Comparison of ENCODE assay signal across 17 cellular contexts in the genomic region with DNA sequence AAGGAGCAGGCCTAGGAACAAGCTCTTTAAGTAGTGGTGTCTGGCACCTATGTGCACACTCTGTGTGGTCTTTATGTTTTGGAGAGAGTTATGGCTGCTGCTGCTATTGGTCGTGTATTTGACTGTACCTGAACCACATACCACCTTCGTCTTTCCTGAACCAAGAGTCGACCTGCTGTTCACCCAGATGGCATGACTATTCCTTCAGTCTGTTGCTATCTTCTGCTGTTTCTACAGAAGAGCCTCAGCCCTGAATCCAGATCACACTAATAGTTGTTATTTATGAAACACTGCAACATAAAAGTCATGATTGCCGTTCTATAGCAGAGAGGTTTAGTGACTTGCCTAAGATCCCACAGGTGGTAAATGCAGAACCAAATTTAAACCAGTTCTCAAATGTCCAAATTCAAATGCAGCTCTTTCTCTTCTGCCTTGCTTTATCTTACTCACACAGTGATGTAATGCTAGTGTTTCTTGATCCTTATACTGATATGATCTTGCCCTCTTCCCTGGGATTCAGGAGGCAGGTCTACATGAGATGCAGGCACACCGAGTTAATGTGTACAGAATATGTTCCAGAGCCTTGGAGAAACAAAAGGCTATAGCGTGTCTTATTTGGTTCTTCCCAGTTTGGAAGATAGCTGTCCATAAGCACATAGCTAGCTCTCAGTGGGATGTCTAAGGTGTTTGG.
A peak's percentile ranks its signal among the peaks of the same experiment; 100 is the strongest.
DNase-seq lines count a peak whose midpoint lies in the region; TF ChIP-seq lines count a peak whose summit lies in the region.
"Had no signal": no experiment of that assay in that cellular context is flagged by ENCODE, and none has a peak within 500 bp of the region (broad histone marks: within the 10 kb centered on the region; RNA-seq: fewer than 3 reads in every experiment).

No MANE protein-coding gene starts in this region.

- H3K27ac ChIP-seq in AG04450 (ENCODE audit: low read depth, low read length) (peak overlapping the region; percentile 54), HEK293 (ENCODE audit: extremely low read depth, low read depth, low read length) (peak overlapping the region; percentile 42), mucosa of rectum (ENCODE audit: low read depth in 2 of 2, low read length in 2 of 2) (peak overlapping the region; percentile 39 to 89)
- H3K27ac ChIP-seq: adrenal gland, neutrophil had no signal

- H3K9me3 ChIP-seq in AG04450 (ENCODE audit: control insufficient read depth, insufficient read depth, low read length) (no peaks in the 10 kb centered on the region), HEK293 (ENCODE audit: control insufficient read depth, insufficient read depth, low read depth, low read length) (no peaks in the 10 kb centered on the region), mucosa of rectum (ENCODE audit: control insufficient read depth in 2 of 2, low read length in 2 of 2) (no peaks in the 10 kb centered on the region)
- H3K9me3 ChIP-seq: adrenal gland, neutrophil had no signal

- CTCF ChIA-PET in AG04450 (lab: Charles Lee) (no interaction called here), HEK293 (lab: Yijun Ruan, JAX) (interaction anchor here (0.6 to 0.8 kb wide), 2 partner anchors 31 to 622 kb away, joined by 3 to 4 read pairs; no protein-coding TSS in a partner anchor)

- H3K27me3 ChIP-seq in AG04450 (ENCODE audit: control insufficient read depth, insufficient read depth, low read length) (no peaks in the 10 kb centered on the region), mucosa of rectum (ENCODE audit: control insufficient read depth in 2 of 2, insufficient read depth in 2 of 2, low read length in 2 of 2) (no peaks in the 10 kb centered on the region)
- H3K27me3 ChIP-seq: adrenal gland, neutrophil had no signal

- H3K4me3 ChIP-seq in AG04450 (ENCODE audit: low read depth, low read length) (no peak overlapping the region), HEK293 (ENCODE audit: low read depth, low read length) (no peak overlapping the region), mucosa of rectum (ENCODE audit: low read length in 2 of 2) (peak overlapping the region in 1 of 2 donors; percentile 2)
- H3K4me3 ChIP-seq: adrenal gland had no signal

- H3K36me3 ChIP-seq in HEK293 (ENCODE audit: control insufficient read depth in 2 of 2, insufficient read depth in 1 of 2, low read length in 2 of 2): no peaks in the 10 kb centered on the region
- no peaks in the 10 kb centered on the region for H3K36me3 ChIP-seq in mucosa of rectum (ENCODE audit: control insufficient read depth in 2 of 2, insufficient read depth in 2 of 2, low read length in 2 of 2)
- H3K36me3 ChIP-seq: adrenal gland, neutrophil had no signal

- DNase-seq in AG04450 (ENCODE audit: low read depth, low spot score) (no peak), cerebellar cortex (ENCODE audit: low spot score) (peak; percentile 62), NCI-H1092 (lab: John Stamatoyannopoulos, UW) (no peak), NAMALWA (ENCODE audit: low spot score) (no peak), Ammon's horn (ENCODE audit: low spot score) (no peak), glomerular visceral epithelial cell (ENCODE audit: extremely low spot score) (no peak)
- DNase-seq: activated CD4-positive, alpha-beta T cell treated with anti-CD3 and anti-CD28 coated beads for 48 hours; activated effector memory CD4-positive, alpha-beta T cell treated with anti-CD3 and anti-CD28 coated beads, Interleukin-2, amount 50 U/mL, for 16 hours; CD8-positive, alpha-beta T cell; kidney glomerular epithelial cell; NCI-H146; NCI-H2227 treated with DMSO at 0.1 percent for 48 hours; right cardiac atrium had no signal

- POLR2A ChIA-PET in AG04450 (lab: Yijun Ruan, JAX) (no interaction called here), HEK293 (lab: Yijun Ruan, JAX) (no interaction called here)

- peaks cover 40% of the 10 kb centered on the region for H3K4me1 ChIP-seq in HEK293 (ENCODE audit: control insufficient read depth, insufficient read depth, low read length)
- H3K4me1 ChIP-seq in mucosa of rectum (ENCODE audit: control insufficient read depth in 2 of 2, insufficient read depth in 2 of 2, low read length in 2 of 2): peaks cover 35 to 69% of the 10 kb centered on the region in 2 donors

- peak overlapping the region in 1 of 2 donors; percentile 40 for H3K9ac ChIP-seq in mucosa of rectum (ENCODE audit: low read depth in 1 of 2, low read length in 2 of 2)

- TF ChIP-seq CTCF in AG04450 (IDR thresholded peaks at IDR 0.05; ENCODE audit: low read depth, low read length): no peak
- no peak for TF ChIP-seq CTCF in HEK293 (tag by site-specific recombination; IDR thresholded peaks at IDR 0.05)

TF ChIP-seq in HEK293, 187 proteins besides CTCF, POLR2A, EP300 and RAD21:
- TF ChIP-seq ZNF623 (tag by site-specific recombination; IDR thresholded peaks at IDR 0.05) (no peak), ZNF221 (tag by site-specific recombination; IDR thresholded peaks at IDR 0.05; ENCODE audit: borderline replicate concordance) (no peak), ZNF24 (tag by site-specific recombination; IDR thresholded peaks at IDR 0.05) (no peak), ZNF830 (tag by site-specific recombination; IDR thresholded peaks at IDR 0.05; ENCODE audit: low read depth) (no peak), KLF10 (tag by site-specific recombination; IDR thresholded peaks at IDR 0.05) (no peak), SCRT2 (tag by site-specific recombination; IDR thresholded peaks at IDR 0.05) (peak; percentile 71), SCRT1 (tag by site-specific recombination; IDR thresholded peaks at IDR 0.05; ENCODE audit: borderline replicate concordance) (0 out of 2 replicates have a peak, but pooled peaks have one; percentile 42), ZBTB17 (tag by site-specific recombination; IDR thresholded peaks at IDR 0.05) (peak; percentile 57; the same call in 1 of the 2 replicates), ZNF132 (tag by site-specific recombination; IDR thresholded peaks at IDR 0.05; ENCODE audit: borderline replicate concordance) (no peak), ZNF621 (tag by site-specific recombination; IDR thresholded peaks at IDR 0.05) (no peak)
